ENCODE assay signal across 28 cellular contexts in genomic region chr16:75329933-75330332, GRCh38.
"Had no signal": no experiment of that assay in that cellular context is flagged by ENCODE, and none has a peak within 500 bp of the region (broad histone marks: within the 10 kb centered on the region; RNA-seq: fewer than 3 reads in every experiment).

No MANE protein-coding gene starts in this region.

- H3K9me3 ChIP-seq: ascending aorta had no signal

- H3K27me3 Mint-ChIP-seq: activated CD8-positive, alpha-beta T cell treated with anti-CD3 and anti-CD28 coated beads for 36 hours; activated naive CD4-positive, alpha-beta T cell treated with anti-CD3 and anti-CD28 coated beads, Interleukin-2, amount 50 U/mL, for 24 hours; activated T-helper 17 cell treated with anti-CD3 and anti-CD28 coated beads, Interleukin-2, amount 50 U/mL, for 72 hours; central memory CD8-positive, alpha-beta T cell had no signal

- ATAC-seq: activated CD8-positive, alpha-beta T cell treated with anti-CD3 and anti-CD28 coated beads for 36 hours; activated T-cell treated with anti-CD3 and anti-CD28 coated beads, Interleukin-2, amount 50 U/mL, for 72 hours; activated T-helper 17 cell treated with anti-CD3 and anti-CD28 coated beads, Interleukin-2, amount 50 U/mL, for 72 hours; K562; Right ventricle myocardium inferior had no signal

- H3K4me1 ChIP-seq: ascending aorta had no signal

- H2AFZ ChIP-seq: PC-9 had no signal

- H3K4me2 ChIP-seq: PC-9 had no signal

- DNase-seq: activated CD4-positive, alpha-beta T cell treated with anti-CD3 and anti-CD28 coated beads, Interleukin-2, amount 10 ng/mL, durations not matched to agents 24 days and 14 days; activated CD4-positive, alpha-beta T cell treated with anti-CD3 and anti-CD28 coated beads, Interleukin-2, amount 50 U/mL, for 4 hours; activated CD8-positive, alpha-beta T cell treated with anti-CD3 and anti-CD28 coated beads for 36 hours; activated gamma-delta T cell; activated naive CD4-positive, alpha-beta T cell treated with Interleukin-2 at 50 U/mL for 16 hours; activated naive CD8-positive, alpha-beta T cell treated with anti-CD3 and anti-CD28 coated beads, Interleukin-2, amount 10 ng/mL, durations not matched to agents 7 days and 5 days; activated T-cell treated with anti-CD3 and anti-CD28 coated beads, Interleukin-2, amount 50 U/mL, for 1 hour; activated T-cell treated with anti-CD3 and anti-CD28 coated beads, Interleukin-2, amount 50 U/mL, for 72 hours; amygdala; NCI-H1105; NCI-H1417 treated with DMSO at 0.1 percent for 48 hours; NCI-H1694 treated with DMSO at 0.1 percent for 48 hours; NCI-H2029; NCI-H510A; NCI-H526; NK-92 treated with Interleukin-12 subunit alpha and Interleukin-12 subunit beta, amount 100 ng/mL, for 24 hours; PC-9; SIG-M5; T1000; WERI-Rb-1 had no signal

- H3K27ac Mint-ChIP-seq: activated CD4-positive, alpha-beta T cell treated with anti-CD3 and anti-CD28 coated beads, Interleukin-2, amount 10 ng/mL, durations not matched to agents 24 days and 14 days; activated CD8-positive, alpha-beta T cell treated with anti-CD3 and anti-CD28 coated beads for 36 hours; activated naive CD4-positive, alpha-beta T cell treated with anti-CD3 and anti-CD28 coated beads, Interleukin-2, amount 50 U/mL, for 24 hours; activated naive CD8-positive, alpha-beta T cell treated with anti-CD3 and anti-CD28 coated beads, Interleukin-2, amount 10 ng/mL, durations not matched to agents 7 days and 5 days; activated T-cell treated with anti-CD3 and anti-CD28 coated beads, Interleukin-2, amount 50 U/mL, for 72 hours; activated T-helper 17 cell treated with anti-CD3 and anti-CD28 coated beads, Interleukin-2, amount 50 U/mL, for 72 hours had no signal

- H3K9me3 Mint-ChIP-seq: activated CD4-positive, alpha-beta T cell treated with anti-CD3 and anti-CD28 coated beads, Interleukin-2, amount 10 ng/mL, durations not matched to agents 24 days and 14 days; activated CD8-positive, alpha-beta T cell treated with anti-CD3 and anti-CD28 coated beads for 36 hours; activated naive CD4-positive, alpha-beta T cell treated with anti-CD3 and anti-CD28 coated beads, Interleukin-2, amount 50 U/mL, for 24 hours; activated naive CD8-positive, alpha-beta T cell treated with anti-CD3 and anti-CD28 coated beads, Interleukin-2, amount 10 ng/mL, durations not matched to agents 7 days and 5 days; activated T-cell treated with anti-CD3 and anti-CD28 coated beads, Interleukin-2, amount 50 U/mL, for 72 hours; activated T-helper 17 cell treated with anti-CD3 and anti-CD28 coated beads, Interleukin-2, amount 50 U/mL, for 72 hours; central memory CD8-positive, alpha-beta T cell had no signal

- H3K36me3 ChIP-seq: ascending aorta, cardiac muscle cell had no signal

- H3K27ac ChIP-seq: ascending aorta, cardiac muscle cell, PC-9, RWPE1, WERI-Rb-1 had no signal

- H3K4me3 ChIP-seq: ascending aorta, cardiac muscle cell, K562, PC-9 had no signal

- H3K27me3 ChIP-seq: ascending aorta, cardiac muscle cell had no signal

- H3K4me3 Mint-ChIP-seq: activated CD4-positive, alpha-beta T cell treated with anti-CD3 and anti-CD28 coated beads, Interleukin-2, amount 10 ng/mL, durations not matched to agents 24 days and 14 days; activated CD8-positive, alpha-beta T cell treated with anti-CD3 and anti-CD28 coated beads for 36 hours; activated naive CD4-positive, alpha-beta T cell treated with anti-CD3 and anti-CD28 coated beads, Interleukin-2, amount 50 U/mL, for 24 hours; activated naive CD8-positive, alpha-beta T cell treated with anti-CD3 and anti-CD28 coated beads, Interleukin-2, amount 10 ng/mL, durations not matched to agents 7 days and 5 days; activated T-cell treated with anti-CD3 and anti-CD28 coated beads, Interleukin-2, amount 50 U/mL, for 72 hours; activated T-helper 17 cell treated with anti-CD3 and anti-CD28 coated beads, Interleukin-2, amount 50 U/mL, for 72 hours; central memory CD8-positive, alpha-beta T cell had no signal
